ENCODE assay signal across 3 cellular contexts in genomic region chr15:96893159-96893906, GRCh38.
TF ChIP-seq lines count a peak whose summit lies in the region.

No MANE protein-coding gene starts in this region.

TF ChIP-seq in SK-N-SH, 30 proteins besides CTCF, POLR2A, EP300 and RAD21 (continued from another document):
- TF ChIP-seq TCF12 (IDR thresholded peaks at IDR 0.05): no peak
- TF ChIP-seq REST (IDR thresholded peaks at IDR 0.05; ENCODE audit: low read depth, low read length): no peak
- TF ChIP-seq EZH2phosphoT487 (IDR thresholded peaks at IDR 0.05; ENCODE audit: borderline replicate concordance, low read depth): no peak
TF ChIP-seq in SK-N-SH: peak in this region for 0.

TF ChIP-seq in SK-N-SH treated with all-trans-retinoic acid at 6 μM for 48 hours, 23 proteins besides CTCF, POLR2A, EP300 and RAD21 (continued from another document):
- TF ChIP-seq TSHZ2 (CRISPR knock-in tag; IDR thresholded peaks at IDR 0.05): no peak
- no peak for TF ChIP-seq TOX (CRISPR knock-in tag; IDR thresholded peaks at IDR 0.05; ENCODE audit: borderline replicate concordance)
- TF ChIP-seq PPARA (CRISPR knock-in tag; IDR thresholded peaks at IDR 0.05; ENCODE audit: borderline replicate concordance): no peak
- TF ChIP-seq ZNF8 (CRISPR knock-in tag; IDR thresholded peaks at IDR 0.05): no peak
TF ChIP-seq in SK-N-SH treated with all-trans-retinoic acid at 6 μM for 48 hours: peak in this region for 0.

TF ChIP-seq in H1, 55 proteins besides CTCF, POLR2A, EP300 and RAD21 (continued from another document):
- TF ChIP-seq CHD7 (IDR thresholded peaks at IDR 0.05; ENCODE audit: insufficient replicate concordance, low read length): no peak
- TF ChIP-seq BCL11A (IDR thresholded peaks at IDR 0.05; ENCODE audit: low read depth in 2 of 2, low read length in 2 of 2): no peak
- no peak for TF ChIP-seq SAP30 (IDR thresholded peaks at IDR 0.05; ENCODE audit: insufficient read depth, insufficient replicate concordance, low read length)
- no peak for TF ChIP-seq ASH2L (IDR thresholded peaks at IDR 0.05; ENCODE audit: low read length)
- no peak for TF ChIP-seq NANOG (IDR thresholded peaks at IDR 0.05; ENCODE audit: insufficient read depth, low read depth, low read length, poor library complexity, severe bottlenecking)
